8 cellular contexts compared by ENCODE assay signal in the genomic region with DNA sequence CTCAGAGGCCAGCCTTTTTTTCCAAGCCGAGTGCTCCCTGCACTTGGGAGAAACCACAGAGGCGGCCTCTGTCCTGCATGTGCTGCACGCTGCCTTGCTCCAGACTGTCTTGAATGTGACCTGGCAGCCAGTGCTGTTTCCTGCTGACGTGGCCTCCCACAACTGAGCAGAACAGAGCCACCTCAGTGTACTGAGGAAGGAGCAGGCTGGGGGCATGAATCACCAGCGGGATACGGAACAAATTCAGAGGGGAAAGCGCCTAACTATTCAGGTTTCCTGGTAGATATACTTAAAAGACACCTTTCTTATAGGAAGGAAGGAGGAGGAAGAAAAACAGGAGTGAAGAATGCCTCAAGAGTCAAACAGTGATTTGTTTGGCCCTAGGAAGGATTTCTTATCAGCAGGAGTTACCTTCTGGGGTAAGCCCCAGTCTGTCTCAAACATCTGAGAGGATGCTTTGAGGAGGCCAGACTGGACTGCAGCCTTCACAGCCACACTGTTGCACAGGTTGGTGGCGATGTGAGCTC.
DNase-seq lines count a peak whose midpoint lies in the region; ATAC-seq and TF ChIP-seq lines count a peak whose summit lies in the region.

No MANE protein-coding gene starts in this region.

- H2BK15ac ChIP-seq in mesenchymal stem cell (ENCODE audit: low read depth, poor library complexity, severe bottlenecking), result no peak overlapping the region

- H3K27me3 ChIP-seq in HL-60 (ENCODE audit: insufficient read depth, poor library complexity, severe bottlenecking) (no peaks in the 10 kb centered on the region), duodenal mucosa (ENCODE audit: control insufficient read depth in 1 of 2, insufficient read depth in 2 of 2, low read length in 2 of 2) (no peaks in the 10 kb centered on the region), mesenchymal stem cell (ENCODE audit: control insufficient read depth in 1 of 2, insufficient read depth in 1 of 2, low read length in 2 of 2) (no peaks in the 10 kb centered on the region)

- peak overlapping the region; percentile 58 to 93 for H3K18ac ChIP-seq in mesenchymal stem cell (ENCODE audit: low read depth in 1 of 2, low read length in 2 of 2)

- no peak overlapping the region for H2BK5ac ChIP-seq in mesenchymal stem cell (ENCODE audit: low read depth, low read length, poor library complexity, severe bottlenecking)

- H3K9me3 ChIP-seq in duodenal mucosa (ENCODE audit: control insufficient read depth in 1 of 2, low read length in 2 of 2), result no peaks in the 10 kb centered on the region
- no peaks in the 10 kb centered on the region for H3K9me3 ChIP-seq in mesenchymal stem cell (ENCODE audit: control insufficient read depth, low read length)

- H2AFZ ChIP-seq in mesenchymal stem cell (ENCODE audit: low read depth, low read length), result no peak overlapping the region

- H3K9ac ChIP-seq in duodenal mucosa (ENCODE audit: low read depth in 1 of 2, low read length in 2 of 2) (peak overlapping the region; percentile 3 to 34), mesenchymal stem cell (ENCODE audit: low read length) (peak overlapping the region; percentile 89)

- H3K4me1 ChIP-seq in duodenal mucosa (ENCODE audit: control insufficient read depth in 1 of 2, insufficient read depth in 2 of 2, low read length in 2 of 2), result peaks cover 19 to 41% of the 10 kb centered on the region in 2 donors
- H3K4me1 ChIP-seq in mesenchymal stem cell (ENCODE audit: control insufficient read depth, insufficient read depth, low read depth, low read length), result peaks cover 17% of the 10 kb centered on the region

- peak overlapping the region; percentile 58 for H2AK5ac ChIP-seq in mesenchymal stem cell (ENCODE audit: low read length, severe bottlenecking)

- no peak overlapping the region for H3K14ac ChIP-seq in mesenchymal stem cell (ENCODE audit: low read length in 2 of 2)

- peak overlapping the region; percentile 45 for H4K91ac ChIP-seq in mesenchymal stem cell (ENCODE audit: low read length)

- TF ChIP-seq CTCF in HL-60 (IDR thresholded peaks at IDR 0.05; ENCODE audit: insufficient read depth, low read length), result no peak

- peak overlapping the region; percentile 34 for H2BK12ac ChIP-seq in mesenchymal stem cell (ENCODE audit: low read length in 2 of 2)

- no peak overlapping the region for H3K4me2 ChIP-seq in mesenchymal stem cell (ENCODE audit: low read length, poor library complexity, severe bottlenecking)

- ATAC-seq in GM18858 (IDR thresholded peaks at IDR 0.05; ENCODE audit: unreplicated experiment), result peak; percentile 40

- H3K36me3 ChIP-seq in duodenal mucosa (ENCODE audit: control insufficient read depth in 1 of 2, insufficient read depth in 2 of 2, low read length in 2 of 2) (no peaks in the 10 kb centered on the region), mesenchymal stem cell (ENCODE audit: control insufficient read depth in 1 of 2, insufficient read depth in 2 of 2, low read depth in 1 of 2, low read length in 2 of 2) (peaks cover 3 to 8% of the 10 kb centered on the region in 2 experiments)

- peak overlapping the region; percentile 37 for H2BK120ac ChIP-seq in mesenchymal stem cell (ENCODE audit: low read depth, low read length)

- peaks cover 3% of the 10 kb centered on the region for H3K79me1 ChIP-seq in mesenchymal stem cell (replicated peaks; ENCODE audit: low read length, poor library complexity, severe bottlenecking)

- H4K8ac ChIP-seq in mesenchymal stem cell (ENCODE audit: low read length), result peak overlapping the region; percentile 47

- no peak overlapping the region for H3K23ac ChIP-seq in mesenchymal stem cell (ENCODE audit: low read length in 2 of 2)

- peak overlapping the region; percentile 76 to 95 for H3K4ac ChIP-seq in mesenchymal stem cell (ENCODE audit: low read depth in 1 of 2, low read length in 2 of 2)

- H3K27ac ChIP-seq in HL-60 (replicated peaks) (peak overlapping the region; percentile 47), duodenal mucosa (ENCODE audit: low read depth, low read length) (peak overlapping the region; percentile 72), mesenchymal stem cell (ENCODE audit: low read length, poor library complexity, severe bottlenecking) (peak overlapping the region; percentile 92)

- no peak overlapping the region for H3K4me3 ChIP-seq in HL-60 (replicated peaks; ENCODE audit: insufficient read depth, low read length)
- peak overlapping the region in 1 of 2 donors; percentile 12 for H3K4me3 ChIP-seq in duodenal mucosa (ENCODE audit: low read depth in 1 of 2, low read length in 2 of 2)
- peak overlapping the region in 1 of 2 experiments; percentile 30 for H3K4me3 ChIP-seq in mesenchymal stem cell (ENCODE audit: insufficient read depth in 1 of 2, low read depth in 1 of 2, low read length in 2 of 2)

- DNase-seq in HL-60 (ENCODE audit: low read depth in 1 of 2, low spot score in 1 of 2) (peak in 1 of 2 experiments; percentile 81), mesenchymal stem cell (peak; percentile 99)
- peak; percentile 62 for DNase-seq in activated CD4-positive, alpha-beta T cell treated with anti-CD3 and anti-CD28 coated beads for 48 hours
- peak in 2 of 3 donors; percentile 23 to 27 for DNase-seq in stimulated activated CD4-positive, alpha-beta T cell treated with anti-CD3 and anti-CD28 coated beads, TNF-alpha, amount 100 ng/mL, for 48 hours (ENCODE audit: low read depth in 3 of 3)
- DNase-seq in effector CD8-positive, alpha-beta T cell (lab: John Stamatoyannopoulos, UW), result no peak
- DNase-seq in central memory CD4-positive, alpha-beta T cell, result no peak

- 0% methylated on average over 6 of the region's 8 CpGs for WGBS in mesenchymal stem cell

Comparison
In these comparisons a context has a peak if more than half of its experiments do, and no peak if none do; other contexts are left out.
1. DNase-seq: peak in activated CD4-positive, alpha-beta T cell treated with anti-CD3 and anti-CD28 coated beads for 48 hours (single experiment), mesenchymal stem cell (single experiment) and stimulated activated CD4-positive, alpha-beta T cell treated with anti-CD3 and anti-CD28 coated beads, TNF-alpha, amount 100 ng/mL, for 48 hours (2 of 3); none in effector CD8-positive, alpha-beta T cell (single experiment) and central memory CD4-positive, alpha-beta T cell (single experiment).
2. Peak in every context shown above with its lines, with median percentiles within 50 percentile points of each other: H3K27ac ChIP-seq.